Comparison of ENCODE assay signal across 34 cellular contexts in the genomic region with DNA sequence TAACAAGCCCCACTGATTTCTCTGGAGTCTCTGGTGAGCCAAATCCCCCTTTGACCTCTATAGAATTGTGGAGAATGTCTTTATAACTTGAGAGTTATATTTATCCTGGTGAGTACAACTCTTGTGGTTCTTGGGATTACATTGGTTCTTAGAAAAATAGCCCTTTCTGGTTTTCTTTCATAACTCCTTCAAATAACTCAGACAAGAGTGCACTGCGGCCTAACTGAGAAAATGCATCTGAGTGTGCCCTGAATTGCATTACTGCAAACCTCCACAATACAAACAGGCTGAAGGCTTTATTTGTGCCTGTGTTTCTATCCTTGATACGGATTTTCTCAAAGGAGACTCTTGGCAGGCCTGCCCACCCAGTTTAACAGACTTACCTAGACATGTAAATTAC. TPM values are rescaled to one million over a fixed set of nuclear protein-coding genes. Genes with fewer than 3 reads are reported as not detected.
A peak's percentile ranks its signal among the peaks of the same experiment; 100 is the strongest.
DNase-seq lines count a peak whose midpoint lies in the region; ATAC-seq, FAIRE-seq and TF ChIP-seq lines count a peak whose summit lies in the region.
"Had no signal": no experiment of that assay in that cellular context is flagged by ENCODE, and none has a peak within 500 bp of the region (broad histone marks: within the 10 kb centered on the region; RNA-seq: fewer than 3 reads in every experiment).

No MANE protein-coding gene starts in this region.

- H3K27ac Mint-ChIP-seq in astrocyte (ENCODE audit: unreplicated experiment) = no peak overlapping the region
- peak overlapping the region; percentile 49 for H3K27ac Mint-ChIP-seq in mesothelial cell of epicardium
- no peak overlapping the region for H3K27ac Mint-ChIP-seq in CD8-positive, alpha-beta memory T cell
- H3K27ac Mint-ChIP-seq: activated CD4-positive, alpha-beta memory T cell treated with anti-CD3 and anti-CD28 coated beads, Interleukin-2, amount 10 ng/mL, durations not matched to agents 7 days and 5 days; activated naive CD4-positive, alpha-beta T cell treated with anti-CD3 and anti-CD28 coated beads, Interleukin-2, amount 50 U/mL, for 72 hours; activated T-helper 17 cell treated with anti-CD3 and anti-CD28 coated beads, Interleukin-2, amount 50 U/mL, for 72 hours; stimulated activated naive CD8-positive, alpha-beta T cell treated with anti-CD3 and anti-CD28 coated beads, Interleukin-15, amount 100 ng/mL, for 72 hours; T-helper 1 cell treated with Interleukin-12 subunit alpha and Interleukin-12 subunit beta and Interleukin-4 antibody, amounts not matched to agents 30 μg/mL and 1 μg/mL, for 36 hours had no signal

- no peaks in the 10 kb centered on the region for H4K20me1 ChIP-seq in astrocyte (ENCODE audit: insufficient read depth, low read length)

- WGBS in testis, 2 donors = 42 to 53% methylated on average over 2 of the region's 2 CpGs

- no peak for TF ChIP-seq POLR2A in testis (IDR thresholded peaks at IDR 0.05)

- intact Hi-C loops in Right ventricle myocardium superior (cut with DNase I) (no loop called here), testis (cut with DNase I; ENCODE audit: low total_unique reads) (no loop called here), upper lobe of right lung (cut with DNase I) (no loop called here)

- CTCF ChIA-PET in CD8-positive, alpha-beta memory T cell (lab: Charles Lee) = no interaction called here

- FAIRE-seq in astrocyte (lab: Jason Lieb, UNC) = peak; percentile 17
- FAIRE-seq: A204.1, GM18507, K562 had no signal

- TF ChIP-seq CTCF in cardiac muscle cell (IDR thresholded peaks at IDR 0.05; ENCODE audit: low read depth, low read length) (no peak), astrocyte (IDR thresholded peaks at IDR 0.05; ENCODE audit: insufficient read depth, low read depth, low read length) (no peak), mesothelial cell of epicardium (IDR thresholded peaks at IDR 0.05; ENCODE audit: unreplicated experiment) (no peak), testis (IDR thresholded peaks at IDR 0.05) (no peak), upper lobe of right lung (IDR thresholded peaks at IDR 0.05) (no peak)

- H3K4me3 Mint-ChIP-seq in astrocyte (ENCODE audit: unreplicated experiment) = no peak overlapping the region
- H3K4me3 Mint-ChIP-seq in mesothelial cell of epicardium = peak overlapping the region; percentile 22
- peak overlapping the region in 2 of 7 donors; percentile 30 to 65 for H3K4me3 Mint-ChIP-seq in CD8-positive, alpha-beta memory T cell
- H3K4me3 Mint-ChIP-seq: activated CD4-positive, alpha-beta memory T cell treated with anti-CD3 and anti-CD28 coated beads, Interleukin-2, amount 10 ng/mL, durations not matched to agents 7 days and 5 days; activated T-helper 17 cell treated with anti-CD3 and anti-CD28 coated beads, Interleukin-2, amount 50 U/mL, for 72 hours; stimulated activated naive CD8-positive, alpha-beta T cell treated with anti-CD3 and anti-CD28 coated beads, Interleukin-15, amount 100 ng/mL, for 72 hours; T-helper 1 cell treated with Interleukin-12 subunit alpha and Interleukin-12 subunit beta and Interleukin-4 antibody, amounts not matched to agents 30 μg/mL and 1 μg/mL, for 36 hours had no signal

- H3K4me1 Mint-ChIP-seq in astrocyte (ENCODE audit: low read depth, unreplicated experiment) (peaks cover 3% of the 10 kb centered on the region), mesothelial cell of epicardium (peaks cover 13% of the 10 kb centered on the region)
- peaks cover 4 to 8% (median 5%) of the 10 kb centered on the region in 3 donors for H3K4me1 Mint-ChIP-seq in CD8-positive, alpha-beta memory T cell
- H3K4me1 Mint-ChIP-seq: activated T-helper 17 cell treated with anti-CD3 and anti-CD28 coated beads, Interleukin-2, amount 50 U/mL, for 72 hours had no signal

- H3K4me1 ChIP-seq in cardiac muscle cell (ENCODE audit: low read depth) = peaks cover 5% of the 10 kb centered on the region
- no peaks in the 10 kb centered on the region for H3K4me1 ChIP-seq in astrocyte (ENCODE audit: insufficient read depth, low read length)
- no peaks in the 10 kb centered on the region for H3K4me1 ChIP-seq in testis
- H3K4me1 ChIP-seq in upper lobe of right lung = no peaks in the 10 kb centered on the region
- H3K4me1 ChIP-seq in CD8-positive, alpha-beta memory T cell (ENCODE audit: insufficient read depth, low read length) = no peaks in the 10 kb centered on the region
- H3K4me1 ChIP-seq: BE2C, psoas muscle had no signal

- no peak overlapping the region for H3K9ac ChIP-seq in astrocyte (ENCODE audit: low read length)

- H3K9me3 Mint-ChIP-seq in astrocyte (ENCODE audit: unreplicated experiment) (no peaks in the 10 kb centered on the region), mesothelial cell of epicardium (peaks cover 13% of the 10 kb centered on the region)
- H3K9me3 Mint-ChIP-seq in CD8-positive, alpha-beta memory T cell = no peaks in the 10 kb centered on the region
- H3K9me3 Mint-ChIP-seq: activated CD4-positive, alpha-beta memory T cell treated with anti-CD3 and anti-CD28 coated beads, Interleukin-2, amount 10 ng/mL, durations not matched to agents 7 days and 5 days; activated naive CD4-positive, alpha-beta T cell treated with anti-CD3 and anti-CD28 coated beads, Interleukin-2, amount 50 U/mL, for 72 hours; activated T-helper 17 cell treated with anti-CD3 and anti-CD28 coated beads, Interleukin-2, amount 50 U/mL, for 72 hours; stimulated activated naive CD8-positive, alpha-beta T cell treated with anti-CD3 and anti-CD28 coated beads, Interleukin-15, amount 100 ng/mL, for 72 hours; T-helper 1 cell treated with Interleukin-12 subunit alpha and Interleukin-12 subunit beta and Interleukin-4 antibody, amounts not matched to agents 30 μg/mL and 1 μg/mL, for 36 hours had no signal

- ATAC-seq in Right ventricle myocardium superior (ENCODE audit: poor library complexity) (no peak), upper lobe of right lung (no peak), HG03045 (IDR thresholded peaks at IDR 0.05; ENCODE audit: unreplicated experiment) (no peak)
- ATAC-seq: activated naive CD4-positive, alpha-beta T cell treated with anti-CD3 and anti-CD28 coated beads, Interleukin-2, amount 50 U/mL, for 72 hours; activated T-helper 17 cell treated with anti-CD3 and anti-CD28 coated beads, Interleukin-2, amount 50 U/mL, for 72 hours; K562; mucosa of descending colon; psoas muscle; stimulated activated naive CD8-positive, alpha-beta T cell treated with anti-CD3 and anti-CD28 coated beads, Interleukin-15, amount 100 ng/mL, for 72 hours had no signal

- H3K36me3 ChIP-seq in cardiac muscle cell = peaks cover 5% of the 10 kb centered on the region
- H3K36me3 ChIP-seq in astrocyte (ENCODE audit: insufficient read depth, low read length) = no peaks in the 10 kb centered on the region
- no peaks in the 10 kb centered on the region for H3K36me3 ChIP-seq in testis (ENCODE audit: low read depth, missing control alignments)
- no peaks in the 10 kb centered on the region for H3K36me3 ChIP-seq in upper lobe of right lung
- no peaks in the 10 kb centered on the region for H3K36me3 ChIP-seq in CD8-positive, alpha-beta memory T cell (ENCODE audit: insufficient read depth, low read length)
- H3K36me3 ChIP-seq: tibial artery had no signal

- no peak overlapping the region for H3K4me3 ChIP-seq in cardiac muscle cell
- H3K4me3 ChIP-seq in astrocyte (ENCODE audit: insufficient read depth, low read depth, low read length) = no peak overlapping the region
- no peak overlapping the region for H3K4me3 ChIP-seq in testis
- H3K4me3 ChIP-seq in upper lobe of right lung = no peak overlapping the region
- H3K4me3 ChIP-seq in CD8-positive, alpha-beta memory T cell (ENCODE audit: low read length) = no peak overlapping the region
- H3K4me3 ChIP-seq: HAP-1, K562, mucosa of descending colon, psoas muscle, SK-N-MC, tibial artery had no signal

- DNase-seq in cardiac muscle cell (ENCODE audit: low read depth in 1 of 2, low spot score in 1 of 2) (no peak), Right ventricle myocardium superior (no peak), astrocyte (ENCODE audit: low read depth) (no peak), mesothelial cell of epicardium (ENCODE audit: low spot score in 2 of 2, unreplicated experiment in 2 of 2) (no peak), testis (no peak), upper lobe of right lung (no peak)
- no peak for DNase-seq in CD8-positive, alpha-beta memory T cell
- DNase-seq: activated CD4-positive, alpha-beta memory T cell treated with anti-CD3 and anti-CD28 coated beads, Interleukin-2, amount 10 ng/mL, durations not matched to agents 7 days and 5 days; activated CD4-positive, alpha-beta T cell treated with anti-CD3 and anti-CD28 coated beads for 1 hour; aorta; BE2C; central memory CD4-positive, alpha-beta T cell; DMS79 treated with DMSO at 0.1 percent for 48 hours; dorsolateral prefrontal cortex; islet precursor cell; mucosa of descending colon; NCI-H2081; NCI-H446; NCI-H82; psoas muscle; stimulated activated naive CD8-positive, alpha-beta T cell treated with anti-CD3 and anti-CD28 coated beads, Interleukin-15, amount 100 ng/mL, for 72 hours; tibial artery had no signal

- H3K9me3 ChIP-seq in cardiac muscle cell (ENCODE audit: low read depth) (no peaks in the 10 kb centered on the region), astrocyte (ENCODE audit: insufficient read depth, low read depth, low read length) (no peaks in the 10 kb centered on the region), testis (no peaks in the 10 kb centered on the region), upper lobe of right lung (no peaks in the 10 kb centered on the region)
- no peaks in the 10 kb centered on the region for H3K9me3 ChIP-seq in CD8-positive, alpha-beta memory T cell (ENCODE audit: low read length)
- H3K9me3 ChIP-seq: BE2C, HAP-1, mucosa of descending colon, psoas muscle, tibial artery had no signal

- peak overlapping the region; percentile 98 for H3K27ac ChIP-seq in cardiac muscle cell
- no peak overlapping the region for H3K27ac ChIP-seq in astrocyte (ENCODE audit: low read depth, low read length)
- H3K27ac ChIP-seq in testis = peak overlapping the region; percentile 44 to 96
- H3K27ac ChIP-seq in upper lobe of right lung = no peak overlapping the region
- H3K27ac ChIP-seq in CD8-positive, alpha-beta memory T cell (ENCODE audit: low read depth, low read length) = no peak overlapping the region
- H3K27ac ChIP-seq: psoas muscle, RWPE1, SK-N-MC, tibial artery had no signal

- peak overlapping the region; percentile 15 for H3K4me2 ChIP-seq in astrocyte (ENCODE audit: low read length)

- no peak overlapping the region for H2AFZ ChIP-seq in astrocyte (ENCODE audit: low read depth, low read length)

- H3K27me3 Mint-ChIP-seq in astrocyte (ENCODE audit: low read depth, unreplicated experiment) (no peaks in the 10 kb centered on the region), mesothelial cell of epicardium (ENCODE audit: low read depth) (no peaks in the 10 kb centered on the region)
- H3K27me3 Mint-ChIP-seq in CD8-positive, alpha-beta memory T cell = peaks cover 8 to 12% of the 10 kb centered on the region in 2 donors
- H3K27me3 Mint-ChIP-seq: stimulated activated naive CD8-positive, alpha-beta T cell treated with anti-CD3 and anti-CD28 coated beads, Interleukin-15, amount 100 ng/mL, for 72 hours had no signal

- H3K79me2 ChIP-seq in astrocyte (ENCODE audit: insufficient read depth, low read length) = peaks cover 12% of the 10 kb centered on the region

- POLR2A ChIA-PET in CD8-positive, alpha-beta memory T cell (lab: Charles Lee) = no interaction called here

- H3K27me3 ChIP-seq in cardiac muscle cell = no peaks in the 10 kb centered on the region
- H3K27me3 ChIP-seq in astrocyte (ENCODE audit: insufficient read depth, low read length) = no peaks in the 10 kb centered on the region
- no peaks in the 10 kb centered on the region for H3K27me3 ChIP-seq in testis
- H3K27me3 ChIP-seq in upper lobe of right lung = no peaks in the 10 kb centered on the region
- no peaks in the 10 kb centered on the region for H3K27me3 ChIP-seq in CD8-positive, alpha-beta memory T cell (ENCODE audit: insufficient read depth, low read length, poor library complexity, severe bottlenecking)
- H3K27me3 ChIP-seq: BE2C, tibial artery had no signal

- H3K36me3 Mint-ChIP-seq in astrocyte (ENCODE audit: low read depth, unreplicated experiment) (no peaks in the 10 kb centered on the region), mesothelial cell of epicardium (peaks cover 6% of the 10 kb centered on the region)
- no peaks in the 10 kb centered on the region for H3K36me3 Mint-ChIP-seq in CD8-positive, alpha-beta memory T cell
- H3K36me3 Mint-ChIP-seq: activated naive CD4-positive, alpha-beta T cell treated with anti-CD3 and anti-CD28 coated beads, Interleukin-2, amount 50 U/mL, for 72 hours had no signal

RNA-seq across cellular contexts. Expression of a gene that starts 2.7 kb away (rescaled TPM):
- total RNA-seq in cardiac muscle cell (1,498 and 1,502 TPM in 2 replicates), Right ventricle myocardium superior (164 TPM), astrocyte (221 and 241 TPM in 2 replicates), mesothelial cell of epicardium (304 to 314 TPM (median 307 TPM) in 3 replicates), testis (100 to 1,000 TPM; 354 to 415 TPM), upper lobe of right lung (124 TPM)
- polyA plus RNA-seq in cardiac muscle cell (2,140 and 2,284 TPM in 2 replicates), testis (ENCODE audit: insufficient read depth, low read depth, low replicate concordance) (289 TPM)
- 10 to 100 TPM in 1 of 2 experiments, 1 to 10 TPM in 1; 9.5 to 10.6 TPM for total RNA-seq in CD8-positive, alpha-beta memory T cell
- 33.7 TPM for polyA plus RNA-seq in CD8-positive, alpha-beta memory T cell
- total RNA-seq: HT-29 had no signal

RNA-seq across cellular contexts. Expression of a gene that starts 22.7 kb away (rescaled TPM):
- total RNA-seq in cardiac muscle cell (132 and 171 TPM in 2 replicates), Right ventricle myocardium superior (16.2 TPM), astrocyte (69.0 and 70.5 TPM in 2 replicates), mesothelial cell of epicardium (55.4 to 61.1 TPM (median 60.1 TPM) in 3 replicates), testis (10 to 100 TPM; 99.4 to 99.7 TPM), upper lobe of right lung (45.4 TPM)
- polyA plus RNA-seq in cardiac muscle cell (287 and 422 TPM in 2 replicates), testis (ENCODE audit: insufficient read depth, low read depth, low replicate concordance) (74.9 TPM)
- 1 to 10 TPM; 2.8 to 3.4 TPM for total RNA-seq in CD8-positive, alpha-beta memory T cell
- polyA plus RNA-seq in CD8-positive, alpha-beta memory T cell = 1.0 TPM

RNA-seq across cellular contexts. Expression of a gene that starts 49.0 kb away (rescaled TPM):
- total RNA-seq in cardiac muscle cell (3.5 and 7.0 TPM in 2 replicates), Right ventricle myocardium superior (1.7 TPM), astrocyte (7.6 and 9.4 TPM in 2 replicates), mesothelial cell of epicardium (16.6 to 21.4 TPM (median 20.2 TPM) in 3 replicates), testis (1 to 10 TPM; 1.3 to 5.5 TPM), upper lobe of right lung (2.6 TPM)
- polyA plus RNA-seq in cardiac muscle cell (7.9 and 9.0 TPM in 2 replicates), testis (ENCODE audit: insufficient read depth, low read depth, low replicate concordance) (3.9 TPM)
- not detected for total RNA-seq in CD8-positive, alpha-beta memory T cell
- polyA plus RNA-seq in CD8-positive, alpha-beta memory T cell = not detected
- total RNA-seq: activated CD4-positive, alpha-beta memory T cell treated with anti-CD3 and anti-CD28 coated beads, Interleukin-2, amount 10 ng/mL, durations not matched to agents 7 days and 5 days; activated naive CD4-positive, alpha-beta T cell treated with anti-CD3 and anti-CD28 coated beads, Interleukin-2, amount 50 U/mL, for 72 hours; activated T-helper 17 cell treated with anti-CD3 and anti-CD28 coated beads, Interleukin-2, amount 50 U/mL, for 72 hours; HT-29; MCF 10A had no signal

Comparison
In these comparisons a context has a peak if more than half of its experiments do, and no peak if none do; other contexts are left out.
1. H3K27ac ChIP-seq: peak in cardiac muscle cell (single experiment) and testis (2 of 2); none in astrocyte (single experiment), upper lobe of right lung (single experiment) and CD8-positive, alpha-beta memory T cell (single experiment).
2. RNA of a gene that starts 2.7 kb away (total RNA-seq): 1,498 to 1,502 TPM in cardiac muscle cell, 354 to 415 TPM in testis, 304 to 314 TPM in mesothelial cell of epicardium, 221 to 241 TPM in astrocyte, 164 TPM in Right ventricle myocardium superior (single experiment) and 124 TPM in upper lobe of right lung (single experiment); 9.5 to 10.6 TPM in CD8-positive, alpha-beta memory T cell; every median in the first group is over 10 times any median in the second.